ENCODE assay signal across 8 cellular contexts in the genomic region with DNA sequence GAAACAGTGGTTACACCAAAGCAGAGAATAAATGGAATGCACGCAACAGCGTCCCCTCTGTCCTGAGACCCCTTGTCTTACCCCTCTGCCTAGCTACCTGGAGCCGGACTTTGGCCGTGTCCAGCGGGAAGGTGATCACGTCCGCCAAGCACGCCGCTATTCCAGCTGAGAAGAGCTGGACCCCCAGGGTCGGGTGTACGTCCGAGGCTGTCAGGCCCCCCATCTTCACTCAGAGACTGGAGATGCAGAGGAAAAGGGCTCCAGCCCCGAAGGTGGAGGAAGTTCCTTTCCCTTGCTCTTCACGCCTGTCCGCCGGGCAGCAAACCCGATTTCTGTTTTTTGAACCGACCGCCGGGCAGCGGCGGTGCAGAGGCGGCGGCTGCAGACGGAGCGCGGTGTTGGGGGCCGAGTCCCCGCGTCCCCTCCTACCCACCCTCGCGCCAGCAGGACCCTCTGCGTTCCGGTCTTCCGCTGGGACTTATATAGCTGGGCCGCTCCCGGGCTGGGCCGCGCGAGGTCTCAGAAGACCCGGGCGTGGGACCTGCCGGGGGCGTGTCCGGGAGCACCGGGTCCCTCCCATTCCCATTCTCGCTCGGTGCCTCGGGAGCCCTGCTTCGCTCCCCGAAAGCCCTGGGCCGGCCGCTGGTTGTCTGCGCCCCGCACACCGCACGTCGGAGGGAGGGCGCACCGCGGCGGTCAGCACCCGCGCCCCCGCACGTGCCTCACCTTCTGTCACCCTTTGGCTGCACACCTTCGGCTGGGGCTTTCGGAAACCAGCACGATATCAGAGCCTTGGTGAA.
A peak's percentile ranks its signal among the peaks of the same experiment; 100 is the strongest.
DNase-seq lines count a peak whose midpoint lies in the region; ATAC-seq lines count a peak whose summit lies in the region.

A gene with protein sequence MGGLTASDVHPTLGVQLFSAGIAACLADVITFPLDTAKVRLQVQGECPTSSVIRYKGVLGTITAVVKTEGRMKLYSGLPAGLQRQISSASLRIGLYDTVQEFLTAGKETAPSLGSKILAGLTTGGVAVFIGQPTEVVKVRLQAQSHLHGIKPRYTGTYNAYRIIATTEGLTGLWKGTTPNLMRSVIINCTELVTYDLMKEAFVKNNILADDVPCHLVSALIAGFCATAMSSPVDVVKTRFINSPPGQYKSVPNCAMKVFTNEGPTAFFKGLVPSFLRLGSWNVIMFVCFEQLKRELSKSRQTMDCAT (minus strand): TSS at position 455 of the 800 bp plus-strand sequence. CDS start 232 bp downstream, at position 223.

- H3K9ac ChIP-seq in endocrine pancreas (ENCODE audit: control insufficient read depth, insufficient read depth, low read length): peak within 1 kb of the TSS; percentile 8
- no peak within 1 kb of the TSS for H3K9ac ChIP-seq in mucosa of rectum (ENCODE audit: low read depth in 1 of 2, low read length in 2 of 2)

- H3K27ac ChIP-seq in mucosa of rectum (ENCODE audit: low read depth in 2 of 2, low read length in 2 of 2): no peak within 1 kb of the TSS

- H3K4me3 ChIP-seq in endocrine pancreas (ENCODE audit: control insufficient read depth, insufficient read depth, low read length) (peak within 1 kb of the TSS; percentile 46), mucosa of rectum (ENCODE audit: low read length in 2 of 2) (peak within 1 kb of the TSS; percentile 20 to 53)

- ATAC-seq in HG03354 (IDR thresholded peaks at IDR 0.05; ENCODE audit: poor library complexity, severe bottlenecking, unreplicated experiment) (no peak), HG03095 (IDR thresholded peaks at IDR 0.05; ENCODE audit: unreplicated experiment) (no peak)

- no peaks in the 10 kb centered on the region for H3K27me3 ChIP-seq in endocrine pancreas (ENCODE audit: control insufficient read depth, insufficient read depth, low read length)
- H3K27me3 ChIP-seq in mucosa of rectum (ENCODE audit: control insufficient read depth in 2 of 2, insufficient read depth in 2 of 2, low read length in 2 of 2): peaks cover 41 to 55% of the 10 kb centered on the region in 2 donors

- H3K36me3 ChIP-seq in endocrine pancreas (ENCODE audit: control insufficient read depth, insufficient read depth, low read length) (no peaks in the 10 kb centered on the region), mucosa of rectum (ENCODE audit: control insufficient read depth in 2 of 2, insufficient read depth in 2 of 2, low read length in 2 of 2) (no peaks in the 10 kb centered on the region)

- DNase-seq in AG20443 (ENCODE audit: low spot score): peak; percentile 56
- DNase-seq in HuH-7 (ENCODE audit: low spot score): peak; percentile 69
- no peak for DNase-seq in stimulated activated naive CD4-positive, alpha-beta T cell treated with Interleukin-2 at 50 U/mL for 16 hours (lab: John Stamatoyannopoulos, UW)
- DNase-seq in NCI-H446 treated with DMSO at 0.1 percent for 48 hours (lab: John Stamatoyannopoulos, UW): no peak

- H3K9me3 ChIP-seq in endocrine pancreas (ENCODE audit: control insufficient read depth, low read length) (no peaks in the 10 kb centered on the region), mucosa of rectum (ENCODE audit: control insufficient read depth in 2 of 2, low read length in 2 of 2) (no peaks in the 10 kb centered on the region)

- H3K4me1 ChIP-seq in endocrine pancreas (ENCODE audit: control insufficient read depth, insufficient read depth, low read length) (no peaks in the 10 kb centered on the region), mucosa of rectum (ENCODE audit: control insufficient read depth in 2 of 2, insufficient read depth in 2 of 2, low read length in 2 of 2) (peaks cover 9 to 11% of the 10 kb centered on the region in 2 donors)

Comparison
In these comparisons a context has a peak if more than half of its experiments do, and no peak if none do; other contexts are left out.
1. DNase-seq: peak in AG20443 (single experiment) and HuH-7 (single experiment); none in stimulated activated naive CD4-positive, alpha-beta T cell treated with Interleukin-2 at 50 U/mL for 16 hours (single experiment) and NCI-H446 treated with DMSO at 0.1 percent for 48 hours (single experiment).